Comparison of ENCODE assay signal across 19 cellular contexts in genomic region chr7:127776776-127777390, GRCh38.
DNase-seq lines count a peak whose midpoint lies in the region; ATAC-seq and TF ChIP-seq lines count a peak whose summit lies in the region.
"Had no signal": no experiment of that assay in that cellular context is flagged by ENCODE, and none has a peak within 500 bp of the region (broad histone marks: within the 10 kb centered on the region; RNA-seq: fewer than 3 reads in every experiment).

No MANE protein-coding gene starts in this region.

- intact Hi-C loops in CD8-positive, alpha-beta T cell (cut with DNase I, micrococcal nuclease), result no loop called here

- H2AFZ ChIP-seq in fibroblast of lung (ENCODE audit: low read length) (no peak overlapping the region), osteoblast (ENCODE audit: low read length) (no peak overlapping the region)

- H3K4me3 ChIP-seq in RWPE2 (ENCODE audit: severe bottlenecking) (no peak overlapping the region), fibroblast of lung (replicated peaks in 1 of 4; ENCODE audit: control extremely low read depth in 1 of 4, insufficient read depth in 1 of 4, low read depth in 3 of 4, low read length in 4 of 4) (no peak overlapping the region), osteoblast (ENCODE audit: insufficient read depth, low read length) (no peak overlapping the region), endodermal cell (ENCODE audit: low read length) (no peak overlapping the region)
- no peak overlapping the region for H3K4me3 ChIP-seq in CD8-positive, alpha-beta T cell (ENCODE audit: low read depth, low read length)
- H3K4me3 ChIP-seq: lung, prostate gland had no signal

- 96 to 100% methylated on average over 1 of the region's 1 CpG for WGBS in endodermal cell (ENCODE audit: insufficient coverage in 1 of 2, insufficient read length in 1 of 2), 2 experiments

- H3K9ac ChIP-seq in fibroblast of lung (ENCODE audit: insufficient read depth, low read length), result no peak overlapping the region
- H3K9ac ChIP-seq in endodermal cell (ENCODE audit: extremely low read depth, low read length, poor library complexity, severe bottlenecking), result no peak overlapping the region

- H3K27ac ChIP-seq in RWPE2 (ENCODE audit: poor library complexity, severe bottlenecking) (no peak overlapping the region), fibroblast of lung (ENCODE audit: insufficient read depth, low read length) (no peak overlapping the region), osteoblast (ENCODE audit: low read depth, low read length) (peak overlapping the region; percentile 51), endodermal cell (ENCODE audit: low read depth, low read length) (no peak overlapping the region)
- no peak overlapping the region for H3K27ac ChIP-seq in CD8-positive, alpha-beta T cell (ENCODE audit: low read depth, low read length)
- H3K27ac ChIP-seq: prostate gland had no signal

- CTCF ChIA-PET in CD8-positive, alpha-beta T cell (lab: Charles Lee), result no interaction called here

- no peaks in the 10 kb centered on the region for H3K27me3 ChIP-seq in RWPE2 (ENCODE audit: insufficient read depth, poor library complexity, severe bottlenecking)
- no peaks in the 10 kb centered on the region for H3K27me3 ChIP-seq in fibroblast of lung (ENCODE audit: control insufficient read depth, insufficient read depth, low read length)
- H3K27me3 ChIP-seq in osteoblast (ENCODE audit: insufficient read depth, low read length), result no peaks in the 10 kb centered on the region
- no peaks in the 10 kb centered on the region for H3K27me3 ChIP-seq in endodermal cell (ENCODE audit: control insufficient read depth, insufficient read depth, low read length, poor library complexity, severe bottlenecking)
- no peaks in the 10 kb centered on the region for H3K27me3 ChIP-seq in CD8-positive, alpha-beta T cell (ENCODE audit: insufficient read depth, low read length)

- no peaks in the 10 kb centered on the region for H3K27me3 Mint-ChIP-seq in endodermal cell (ENCODE audit: insufficient read depth)
- H3K27me3 Mint-ChIP-seq in CD8-positive, alpha-beta T cell (ENCODE audit: low read depth), result no peaks in the 10 kb centered on the region
- H3K27me3 Mint-ChIP-seq: CD8-positive, alpha-beta memory T cell; dendritic cell treated with granulocyte-macrophage colony-stimulating factor and Interleukin-4, amounts not matched to agents 40 ng/mL and 50 ng/mL, for 4 days had no signal

- H3K9me3 Mint-ChIP-seq in endodermal cell, result no peaks in the 10 kb centered on the region
- H3K9me3 Mint-ChIP-seq in CD8-positive, alpha-beta T cell, result no peaks in the 10 kb centered on the region
- H3K9me3 Mint-ChIP-seq: CD8-positive, alpha-beta memory T cell; dendritic cell treated with granulocyte-macrophage colony-stimulating factor and Interleukin-4, amounts not matched to agents 40 ng/mL and 50 ng/mL, for 4 days had no signal

- POLR2A ChIA-PET in CD8-positive, alpha-beta T cell (lab: Charles Lee), result interaction anchor here (0.7 kb wide), 1 partner anchor 10 kb away, joined by 3 read pairs; no protein-coding TSS in a partner anchor

- H3K36me3 Mint-ChIP-seq in endodermal cell (ENCODE audit: low read depth), result peaks cover 6% of the 10 kb centered on the region
- peaks cover 8% of the 10 kb centered on the region for H3K36me3 Mint-ChIP-seq in CD8-positive, alpha-beta T cell

- TF ChIP-seq CTCF in RWPE2 (IDR thresholded peaks at IDR 0.05; ENCODE audit: poor library complexity, severe bottlenecking), result no peak
- no peak for TF ChIP-seq CTCF in fibroblast of lung (conservative IDR thresholded peaks at IDR 0.05 in 1 of 2, IDR thresholded peaks at IDR 0.05 in 1 of 2; ENCODE audit: low read depth in 1 of 2, low read length in 2 of 2)
- TF ChIP-seq CTCF in osteoblast (IDR thresholded peaks at IDR 0.05; ENCODE audit: extremely low read depth, low read depth, low read length), result no peak
- no peak for TF ChIP-seq CTCF in endodermal cell (conservative IDR thresholded peaks at IDR 0.05)
- no peak for TF ChIP-seq CTCF in CD8-positive, alpha-beta T cell (IDR thresholded peaks at IDR 0.05)

- peaks cover 32% of the 10 kb centered on the region for H3K4me1 Mint-ChIP-seq in endodermal cell
- H3K4me1 Mint-ChIP-seq in CD8-positive, alpha-beta T cell (ENCODE audit: low read depth), result peaks cover 17% of the 10 kb centered on the region

- H3K79me2 ChIP-seq in fibroblast of lung (ENCODE audit: control insufficient read depth, insufficient read depth, low read length), result peaks cover 10% of the 10 kb centered on the region
- peaks cover 51% of the 10 kb centered on the region for H3K79me2 ChIP-seq in osteoblast (ENCODE audit: insufficient read depth, low read length)

- H3K4me3 Mint-ChIP-seq in endodermal cell, result no peak overlapping the region
- H3K4me3 Mint-ChIP-seq in CD8-positive, alpha-beta T cell, result no peak overlapping the region
- H3K4me3 Mint-ChIP-seq: activated CD8-positive, alpha-beta T cell treated with anti-CD3 and anti-CD28 coated beads, Interleukin-2, amount 10 ng/mL, durations not matched to agents 7 days and 5 days; CD8-positive, alpha-beta memory T cell; dendritic cell treated with granulocyte-macrophage colony-stimulating factor and Interleukin-4, amounts not matched to agents 40 ng/mL and 50 ng/mL, for 4 days had no signal

- no peak overlapping the region for H3K27ac Mint-ChIP-seq in endodermal cell
- no peak overlapping the region for H3K27ac Mint-ChIP-seq in CD8-positive, alpha-beta T cell
- H3K27ac Mint-ChIP-seq: activated CD8-positive, alpha-beta T cell treated with anti-CD3 and anti-CD28 coated beads, Interleukin-2, amount 10 ng/mL, durations not matched to agents 7 days and 5 days; CD8-positive, alpha-beta memory T cell; dendritic cell treated with granulocyte-macrophage colony-stimulating factor and Interleukin-4, amounts not matched to agents 40 ng/mL and 50 ng/mL, for 4 days had no signal

- peak; percentile 85 for DNase-seq in Daoy (ENCODE audit: low read depth)
- DNase-seq in RWPE2 (ENCODE audit: low spot score), result no peak
- peak; percentile 66 to 93 for DNase-seq in fibroblast of lung (ENCODE audit: low read depth in 2 of 2)
- DNase-seq in osteoblast (ENCODE audit: insufficient read length, low spot score, missing footprints), result peak; percentile 87
- DNase-seq in endodermal cell, result no peak
- no peak for DNase-seq in superior temporal gyrus (ENCODE audit: extremely low spot score)
- DNase-seq in CD8-positive, alpha-beta T cell, result no peak
- DNase-seq: activated CD8-positive, alpha-beta T cell treated with anti-CD3 and anti-CD28 coated beads, Interleukin-2, amount 10 ng/mL, durations not matched to agents 7 days and 5 days; activated naive CD4-positive, alpha-beta T cell treated with Interleukin-2 at 50 U/mL for 16 hours; CD8-positive, alpha-beta memory T cell; head of caudate nucleus; NCI-H2171; OCI-M1; stimulated activated CD4-positive, alpha-beta T cell treated with anti-CD3 and anti-CD28 coated beads, Interleukin-4, amount 100 ng/mL, for 24 hours; stimulated activated naive CD8-positive, alpha-beta T cell treated with anti-CD3 and anti-CD28 coated beads, Interleukin-15, Interleukin-2, amounts not matched to agents 100 U/mL and 50 U/mL, for 24 hours had no signal

- H3K4me2 ChIP-seq in fibroblast of lung (ENCODE audit: extremely low read depth, insufficient read depth, low read length) (no peak overlapping the region), osteoblast (ENCODE audit: insufficient read depth, low read length) (peak overlapping the region; percentile 58)

- ATAC-seq in RWPE2 (ENCODE audit: low read depth) (peak; percentile 55; the same call in 1 of the 3 replicates), HG02852 (IDR thresholded peaks at IDR 0.05; ENCODE audit: unreplicated experiment) (no peak)
- ATAC-seq in CD8-positive, alpha-beta T cell, result no peak
- ATAC-seq: activated CD8-positive, alpha-beta T cell treated with anti-CD3 and anti-CD28 coated beads, Interleukin-2, amount 10 ng/mL, durations not matched to agents 7 days and 5 days; stimulated activated naive CD8-positive, alpha-beta T cell treated with anti-CD3 and anti-CD28 coated beads, Interleukin-15, Interleukin-2, amounts not matched to agents 100 U/mL and 50 U/mL, for 24 hours had no signal

- H3K9me3 ChIP-seq in RWPE2 (ENCODE audit: severe bottlenecking), result no peaks in the 10 kb centered on the region
- H3K9me3 ChIP-seq in fibroblast of lung (ENCODE audit: control insufficient read depth, insufficient read depth, low read depth, low read length), result no peaks in the 10 kb centered on the region
- no peaks in the 10 kb centered on the region for H3K9me3 ChIP-seq in osteoblast (ENCODE audit: low read depth, low read length)
- H3K9me3 ChIP-seq in endodermal cell (ENCODE audit: control insufficient read depth, low read length), result no peaks in the 10 kb centered on the region
- no peaks in the 10 kb centered on the region for H3K9me3 ChIP-seq in CD8-positive, alpha-beta T cell (ENCODE audit: low read length)
- H3K9me3 ChIP-seq: prostate gland had no signal

- H3K4me1 ChIP-seq in RWPE2 (ENCODE audit: insufficient read depth, poor library complexity, severe bottlenecking), result peaks cover 3% of the 10 kb centered on the region
- H3K4me1 ChIP-seq in fibroblast of lung (ENCODE audit: control insufficient read depth, extremely low read depth, insufficient read depth, low read length), result peaks cover 5% of the 10 kb centered on the region
- H3K4me1 ChIP-seq in osteoblast (ENCODE audit: insufficient read depth, low read length), result peaks cover 38% of the 10 kb centered on the region
- H3K4me1 ChIP-seq in endodermal cell (ENCODE audit: control insufficient read depth, insufficient read depth, low read length), result peaks cover 18% of the 10 kb centered on the region
- no peaks in the 10 kb centered on the region for H3K4me1 ChIP-seq in CD8-positive, alpha-beta T cell (ENCODE audit: insufficient read depth, low read length)
- H3K4me1 ChIP-seq: prostate gland had no signal

- H4K20me1 ChIP-seq in fibroblast of lung (ENCODE audit: control insufficient read depth, extremely low read depth, insufficient read depth, low read length) (no peaks in the 10 kb centered on the region), osteoblast (ENCODE audit: insufficient read depth, low read length) (peaks cover 35% of the 10 kb centered on the region)

- H3K36me3 ChIP-seq in RWPE2 (ENCODE audit: low read depth) (peaks cover 9% of the 10 kb centered on the region), fibroblast of lung (ENCODE audit: control insufficient read depth, insufficient read depth, low read length) (no peaks in the 10 kb centered on the region), osteoblast (ENCODE audit: insufficient read depth, low read length) (no peaks in the 10 kb centered on the region), endodermal cell (ENCODE audit: control insufficient read depth, insufficient read depth, low read length) (peaks cover 5% of the 10 kb centered on the region)
- H3K36me3 ChIP-seq in CD8-positive, alpha-beta T cell (ENCODE audit: insufficient read depth, low read length), result no peaks in the 10 kb centered on the region
- H3K36me3 ChIP-seq: prostate gland had no signal

Comparison
In these comparisons a context has a peak if more than half of its experiments do, and no peak if none do; other contexts are left out.
1. DNase-seq: peak in Daoy (single experiment), fibroblast of lung (2 of 2) and osteoblast (single experiment); none in RWPE2 (single experiment), endodermal cell (single experiment), superior temporal gyrus (single experiment) and CD8-positive, alpha-beta T cell (0 of 7).